1 cellular context compared by ENCODE assay signal in the genomic region with DNA sequence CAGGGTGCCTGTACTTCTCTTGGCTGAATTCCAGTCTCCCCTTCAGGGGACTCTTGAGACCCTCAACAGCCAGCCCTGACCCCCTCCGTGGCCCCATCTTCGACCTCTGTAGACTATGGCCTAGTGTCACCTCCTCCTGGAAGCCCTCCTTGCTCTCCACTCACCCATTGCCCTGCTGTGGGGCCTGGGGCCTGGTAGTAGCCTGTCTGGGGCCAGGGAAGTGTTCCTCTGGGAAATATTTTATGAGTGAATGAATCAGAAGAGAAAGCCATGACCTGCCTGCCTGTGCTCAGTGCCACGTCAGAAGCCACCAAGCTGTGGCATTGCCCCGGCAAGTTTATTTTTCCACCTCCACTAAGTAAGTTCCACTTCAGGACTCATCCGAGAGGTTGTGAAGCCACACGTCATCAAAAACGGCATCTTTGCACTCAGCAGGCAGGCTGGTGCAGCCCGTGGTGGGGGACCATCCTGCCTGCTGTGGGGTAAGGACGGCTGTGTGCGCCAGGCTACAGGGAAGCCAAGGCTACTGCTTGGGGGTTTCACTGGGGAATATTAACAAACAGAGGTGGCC.
TF ChIP-seq lines count a peak whose summit lies in the region.

No MANE protein-coding gene starts in this region.

TF ChIP-seq in WTC11, 78 proteins besides CTCF, POLR2A, EP300 and RAD21 (continued from another document):
- TF ChIP-seq, protein P1, sequence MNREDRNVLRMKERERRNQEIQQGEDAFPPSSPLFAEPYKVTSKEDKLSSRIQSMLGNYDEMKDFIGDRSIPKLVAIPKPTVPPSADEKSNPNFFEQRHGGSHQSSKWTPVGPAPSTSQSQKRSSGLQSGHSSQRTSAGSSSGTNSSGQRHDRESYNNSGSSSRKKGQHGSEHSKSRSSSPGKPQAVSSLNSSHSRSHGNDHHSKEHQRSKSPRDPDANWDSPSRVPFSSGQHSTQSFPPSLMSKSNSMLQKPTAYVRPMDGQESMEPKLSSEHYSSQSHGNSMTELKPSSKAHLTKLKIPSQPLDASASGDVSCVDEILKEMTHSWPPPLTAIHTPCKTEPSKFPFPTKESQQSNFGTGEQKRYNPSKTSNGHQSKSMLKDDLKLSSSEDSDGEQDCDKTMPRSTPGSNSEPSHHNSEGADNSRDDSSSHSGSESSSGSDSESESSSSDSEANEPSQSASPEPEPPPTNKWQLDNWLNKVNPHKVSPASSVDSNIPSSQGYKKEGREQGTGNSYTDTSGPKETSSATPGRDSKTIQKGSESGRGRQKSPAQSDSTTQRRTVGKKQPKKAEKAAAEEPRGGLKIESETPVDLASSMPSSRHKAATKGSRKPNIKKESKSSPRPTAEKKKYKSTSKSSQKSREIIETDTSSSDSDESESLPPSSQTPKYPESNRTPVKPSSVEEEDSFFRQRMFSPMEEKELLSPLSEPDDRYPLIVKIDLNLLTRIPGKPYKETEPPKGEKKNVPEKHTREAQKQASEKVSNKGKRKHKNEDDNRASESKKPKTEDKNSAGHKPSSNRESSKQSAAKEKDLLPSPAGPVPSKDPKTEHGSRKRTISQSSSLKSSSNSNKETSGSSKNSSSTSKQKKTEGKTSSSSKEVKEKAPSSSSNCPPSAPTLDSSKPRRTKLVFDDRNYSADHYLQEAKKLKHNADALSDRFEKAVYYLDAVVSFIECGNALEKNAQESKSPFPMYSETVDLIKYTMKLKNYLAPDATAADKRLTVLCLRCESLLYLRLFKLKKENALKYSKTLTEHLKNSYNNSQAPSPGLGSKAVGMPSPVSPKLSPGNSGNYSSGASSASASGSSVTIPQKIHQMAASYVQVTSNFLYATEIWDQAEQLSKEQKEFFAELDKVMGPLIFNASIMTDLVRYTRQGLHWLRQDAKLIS (CRISPR knock-in tag; IDR thresholded peaks at IDR 0.05; ENCODE audit: borderline replicate concordance): no peak
- TF ChIP-seq TCF7 (CRISPR knock-in tag; IDR thresholded peaks at IDR 0.05; ENCODE audit: low read depth) (no peak), FOXP1 (CRISPR knock-in tag; IDR thresholded peaks at IDR 0.05; ENCODE audit: borderline replicate concordance) (no peak), TEAD1 (CRISPR knock-in tag; IDR thresholded peaks at IDR 0.05) (no peak), SMAD4 (CRISPR knock-in tag; IDR thresholded peaks at IDR 0.05) (no peak), KAT7 (CRISPR knock-in tag; IDR thresholded peaks at IDR 0.05; ENCODE audit: borderline replicate concordance) (no peak), ZNF396 (CRISPR knock-in tag; IDR thresholded peaks at IDR 0.05; ENCODE audit: borderline replicate concordance) (no peak), MXD4 (CRISPR knock-in tag; IDR thresholded peaks at IDR 0.05; ENCODE audit: borderline replicate concordance) (no peak), CREB1 (CRISPR knock-in tag; IDR thresholded peaks at IDR 0.05) (no peak)
- TF ChIP-seq, protein P2, sequence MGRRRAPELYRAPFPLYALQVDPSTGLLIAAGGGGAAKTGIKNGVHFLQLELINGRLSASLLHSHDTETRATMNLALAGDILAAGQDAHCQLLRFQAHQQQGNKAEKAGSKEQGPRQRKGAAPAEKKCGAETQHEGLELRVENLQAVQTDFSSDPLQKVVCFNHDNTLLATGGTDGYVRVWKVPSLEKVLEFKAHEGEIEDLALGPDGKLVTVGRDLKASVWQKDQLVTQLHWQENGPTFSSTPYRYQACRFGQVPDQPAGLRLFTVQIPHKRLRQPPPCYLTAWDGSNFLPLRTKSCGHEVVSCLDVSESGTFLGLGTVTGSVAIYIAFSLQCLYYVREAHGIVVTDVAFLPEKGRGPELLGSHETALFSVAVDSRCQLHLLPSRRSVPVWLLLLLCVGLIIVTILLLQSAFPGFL (CRISPR knock-in tag; IDR thresholded peaks at IDR 0.05; ENCODE audit: borderline replicate concordance): no peak
